ENCODE assay signal across 9 cellular contexts in genomic region chr17:77332034-77332971, GRCh38.
A peak's percentile ranks its signal among the peaks of the same experiment; 100 is the strongest.
DNase-seq lines count a peak whose midpoint lies in the region; ATAC-seq and TF ChIP-seq lines count a peak whose summit lies in the region.
"Had no signal": no experiment of that assay in that cellular context is flagged by ENCODE, and none has a peak within 500 bp of the region (broad histone marks: within the 10 kb centered on the region; RNA-seq: fewer than 3 reads in every experiment).

No MANE protein-coding gene starts in this region.

- no peak overlapping the region for H3K4me3 ChIP-seq in brain microvascular endothelial cell (ENCODE audit: low read depth, low read length)

- H3K36me3 ChIP-seq in brain microvascular endothelial cell (replicated peaks) = no peaks in the 10 kb centered on the region

- TF ChIP-seq CTCF in VCaP (conservative IDR thresholded peaks at IDR 0.05) = no peak
- TF ChIP-seq CTCF in brain microvascular endothelial cell (IDR thresholded peaks at IDR 0.05; ENCODE audit: low read depth, low read length, missing control alignments) = no peak

- H3K27ac ChIP-seq in VCaP (peak overlapping the region; percentile 50), brain microvascular endothelial cell (no peak overlapping the region)
- H3K27ac ChIP-seq: 22Rv1 had no signal

- no peaks in the 10 kb centered on the region for H3K27me3 ChIP-seq in brain microvascular endothelial cell (replicated peaks)

- ATAC-seq in esophagus mucosa = peak; percentile 42
- ATAC-seq in HG02623 (IDR thresholded peaks at IDR 0.05; ENCODE audit: unreplicated experiment) = no peak
- no peak for ATAC-seq in HG02970 (IDR thresholded peaks at IDR 0.05; ENCODE audit: low FRiP score, unreplicated experiment)

- in situ Hi-C loops in brain microvascular endothelial cell (cut with HindIII; ENCODE audit: low pct_ligation_motif_present, low sequenced_read_pairs) = loop anchor here (25.0 kb wide), 1 partner anchor 130 kb away; no protein-coding TSS in a partner anchor

- DNase-seq in DMS53 (lab: John Stamatoyannopoulos, UW) (peak; percentile 50), DMS53 treated with DMSO at 0.1 percent for 48 hours (lab: John Stamatoyannopoulos, UW; ENCODE audit: unreplicated experiment) (no peak), brain microvascular endothelial cell (no peak)
- DNase-seq in stimulated activated naive CD4-positive, alpha-beta T cell treated with Interleukin-2 at 50 U/mL for 16 hours (lab: John Stamatoyannopoulos, UW) = peak; percentile 24

Comparison
In these comparisons a context has a peak if more than half of its experiments do, and no peak if none do; other contexts are left out.
1. DNase-seq: peak in DMS53 (single experiment) and stimulated activated naive CD4-positive, alpha-beta T cell treated with Interleukin-2 at 50 U/mL for 16 hours (single experiment); none in DMS53 treated with DMSO at 0.1 percent for 48 hours (single experiment) and brain microvascular endothelial cell (single experiment).